In the genomic region with DNA sequence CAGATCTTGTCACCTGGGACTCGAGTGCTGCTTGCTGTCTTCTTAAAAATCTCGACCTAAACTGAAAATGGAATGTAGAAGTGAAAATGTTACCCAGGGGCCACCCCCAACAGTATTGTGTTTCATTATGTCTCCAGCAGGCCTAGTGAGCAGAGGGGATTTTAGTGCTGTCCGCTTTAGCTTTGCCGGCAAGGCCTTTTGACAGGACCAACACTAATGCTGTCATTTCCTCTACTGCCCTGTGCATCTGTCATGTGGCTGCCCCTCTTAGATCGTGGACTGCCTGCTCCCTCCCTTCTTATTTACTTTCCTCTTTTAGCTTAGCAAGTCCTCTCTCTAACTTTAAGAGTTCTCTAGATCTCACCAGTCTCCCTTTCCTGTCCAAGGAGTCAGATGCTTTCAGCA, we compare ENCODE assay signal across 9 cellular contexts.
DNase-seq lines count a peak whose midpoint lies in the region; ATAC-seq, FAIRE-seq and TF ChIP-seq lines count a peak whose summit lies in the region.
"Had no signal": no experiment of that assay in that cellular context is flagged by ENCODE, and none has a peak within 500 bp of the region (broad histone marks: within the 10 kb centered on the region; RNA-seq: fewer than 3 reads in every experiment).

No MANE protein-coding gene starts in this region.

- no peak overlapping the region for H3K4me3 ChIP-seq in choroid plexus epithelial cell (ENCODE audit: low read depth, low read length)
- H3K4me3 ChIP-seq in pancreas = no peak overlapping the region
- H3K4me3 ChIP-seq: skin epidermis had no signal

- no peak overlapping the region for H3K27ac ChIP-seq in pancreas
- H3K27ac ChIP-seq: skin epidermis had no signal

- H3K27me3 ChIP-seq in pancreas = no peaks in the 10 kb centered on the region

- TF ChIP-seq CTCF in GM13977 (IDR thresholded peaks at IDR 0.05; ENCODE audit: extremely low read depth, insufficient read depth, missing control alignments) (no peak), choroid plexus epithelial cell (conservative IDR thresholded peaks at IDR 0.05; ENCODE audit: low read depth, low read length) (no peak), pancreas (IDR thresholded peaks at IDR 0.05) (no peak)

- no peaks in the 10 kb centered on the region for H3K36me3 ChIP-seq in pancreas

- H3K4me1 ChIP-seq in pancreas = no peaks in the 10 kb centered on the region

- ATAC-seq in GM21381 (IDR thresholded peaks at IDR 0.05; ENCODE audit: unreplicated experiment) (peak; percentile 99), HG03175 (IDR thresholded peaks at IDR 0.05; ENCODE audit: unreplicated experiment) (peak; percentile 98), pancreas (no peak)

- no peaks in the 10 kb centered on the region for H3K9me3 ChIP-seq in pancreas

- DNase-seq in GM13977 (ENCODE audit: low spot score) (peak; percentile 66), choroid plexus epithelial cell (ENCODE audit: low read depth) (peak; percentile 1), NCI-H2081 treated with DMSO at 0.1 percent for 48 hours (lab: John Stamatoyannopoulos, UW) (no peak), pancreas (no peak), AG08395 (ENCODE audit: low spot score) (no peak), GM03348 (ENCODE audit: low spot score) (no peak)

- no peak for FAIRE-seq in pancreas (lab: Jason Lieb, UNC)

- 61 to 65% methylated on average over 5 of the region's 5 CpGs for WGBS in pancreas, 2 donors

- intact Hi-C loops in pancreas (cut with DNase I) = no loop called here

- in situ Hi-C loops in GM13977 (cut with MboI; ENCODE audit: low pct_unique_long_range_greater_than_20kb, low sequenced_read_pairs, unreplicated experiment) = no loop called here

Comparison
In these comparisons a context has a peak if more than half of its experiments do, and no peak if none do; other contexts are left out.
1. DNase-seq: peak in GM13977 (single experiment) and choroid plexus epithelial cell (single experiment); none in NCI-H2081 treated with DMSO at 0.1 percent for 48 hours (single experiment), pancreas (0 of 6), AG08395 (single experiment) and GM03348 (single experiment).
2. ATAC-seq: peak in GM21381 (single experiment) and HG03175 (single experiment); none in pancreas (0 of 4).